ENCODE assay signal across 17 cellular contexts in genomic region chr10:4882704-4883078, GRCh38.
"Had no signal": no experiment of that assay in that cellular context is flagged by ENCODE, and none has a peak within 500 bp of the region (broad histone marks: within the 10 kb centered on the region; RNA-seq: fewer than 3 reads in every experiment).

No MANE protein-coding gene starts in this region.

- DNase-seq: cortex of kidney; dorsolateral prefrontal cortex; effector CD8-positive, alpha-beta T cell; gastrocnemius medialis; heart right ventricle; hypothalamus; left ventricle myocardium inferior; lower lobe of right lung; mesendoderm; naive B cell; occipital lobe; pancreas; stimulated activated CD4-positive, alpha-beta T cell treated with anti-CD3 and anti-CD28 coated beads, Interleukin-15, amount 100 ng/mL, for 24 hours; stimulated activated CD4-positive, alpha-beta T cell treated with anti-CD3 and anti-CD28 coated beads, Interleukin-1b, Interleukin-23, amount 100 ng/mL, for 48 hours; stimulated activated CD4-positive, alpha-beta T cell treated with anti-CD3 and anti-CD28 coated beads, Interleukin-4, amount 100 ng/mL, for 24 hours had no signal

- H3K4me1 ChIP-seq: gastrocnemius medialis, heart right ventricle, left ventricle myocardium inferior, lower lobe of right lung, pancreas, tibial nerve had no signal

- H3K9me3 ChIP-seq: gastrocnemius medialis, heart right ventricle, left ventricle myocardium inferior, lower lobe of right lung, pancreas, tibial nerve had no signal

- H3K27ac ChIP-seq: dorsolateral prefrontal cortex, gastrocnemius medialis, left ventricle myocardium inferior, lower lobe of right lung, pancreas, tibial nerve had no signal

- ATAC-seq: gastrocnemius medialis; stimulated activated memory B cell treated with anti-CD40 and anti-IgM and Interleukin-4, amounts not matched to agents 10 μg/mL and 1 μg/mL and 100 μg/mL, for 72 hours had no signal

- H3K4me3 ChIP-seq: dorsolateral prefrontal cortex, gastrocnemius medialis, heart right ventricle, left ventricle myocardium inferior, lower lobe of right lung, pancreas, tibial nerve had no signal

- H3K27me3 ChIP-seq: dorsolateral prefrontal cortex, gastrocnemius medialis, heart right ventricle, pancreas, tibial nerve had no signal

- H3K36me3 ChIP-seq: gastrocnemius medialis, heart right ventricle, lower lobe of right lung, pancreas, tibial nerve had no signal
